ENCODE assay signal across 1 cellular context in the genomic region with DNA sequence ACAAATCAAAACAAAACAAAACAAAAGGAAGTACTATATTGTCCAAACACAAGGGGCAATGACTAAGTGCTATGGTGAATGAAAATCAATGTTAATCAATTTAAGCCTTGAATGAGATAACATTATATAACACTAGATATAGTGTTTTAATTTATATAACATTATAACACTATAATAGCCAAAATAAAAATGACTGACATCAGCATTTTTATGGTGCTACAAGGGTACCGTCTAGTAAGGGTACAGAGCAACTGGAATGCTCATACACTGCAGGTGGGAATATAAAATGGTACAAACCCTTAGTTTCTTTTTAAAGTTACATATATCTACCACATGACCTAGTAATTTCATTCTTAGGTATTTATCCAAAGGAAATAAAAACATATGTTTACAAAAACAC.
A peak's percentile ranks its signal among the peaks of the same experiment; 100 is the strongest.
TF ChIP-seq lines count a peak whose summit lies in the region.

No MANE protein-coding gene starts in this region.

TF ChIP-seq in H1, 55 proteins besides CTCF, POLR2A, EP300 and RAD21:
- no peak for TF ChIP-seq NANOG (IDR thresholded peaks at IDR 0.05; ENCODE audit: insufficient read depth, low read depth, low read length, poor library complexity, severe bottlenecking)
- TF ChIP-seq MAFK (IDR thresholded peaks at IDR 0.05; ENCODE audit: low read depth, low read length), result peak; percentile 21; the same call in 1 of the 2 replicates
